ENCODE assay signal across 10 cellular contexts in the genomic region with DNA sequence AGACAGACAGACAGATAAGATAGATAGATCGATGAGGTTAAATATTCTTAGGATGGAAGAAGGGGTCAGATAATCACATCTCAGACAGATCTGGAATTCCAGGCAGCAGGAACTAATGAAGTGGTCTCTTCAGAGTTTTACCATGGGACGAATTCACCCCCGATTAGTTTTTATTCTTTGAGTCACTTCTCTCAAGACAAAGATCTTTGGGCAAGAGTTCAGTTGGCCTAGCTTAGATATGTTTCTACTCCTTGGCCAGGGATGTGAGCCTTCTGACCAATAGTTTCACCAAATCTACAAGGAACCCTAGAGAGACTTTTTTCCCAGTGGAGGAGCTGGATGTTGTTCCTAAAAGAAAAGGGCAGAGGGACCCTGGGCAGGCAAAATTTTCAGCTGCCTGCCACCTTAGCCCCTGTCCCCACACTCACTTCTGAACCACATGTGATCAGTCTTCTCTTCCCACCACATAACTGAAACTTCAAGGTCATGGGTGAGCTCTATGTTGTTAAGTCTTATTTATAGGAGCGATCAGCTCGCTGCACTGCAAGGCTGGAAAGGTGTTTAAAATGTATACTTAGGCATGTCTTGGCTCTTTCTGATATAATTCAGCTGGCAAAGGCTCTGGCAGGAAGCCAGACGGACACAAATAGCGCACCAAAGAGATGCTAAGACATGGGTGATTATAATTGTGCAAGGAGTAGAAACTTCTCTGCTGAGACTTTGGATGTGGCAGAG.
DNase-seq lines count a peak whose midpoint lies in the region; ATAC-seq, FAIRE-seq and TF ChIP-seq lines count a peak whose summit lies in the region.
"Had no signal": no experiment of that assay in that cellular context is flagged by ENCODE, and none has a peak within 500 bp of the region (broad histone marks: within the 10 kb centered on the region; RNA-seq: fewer than 3 reads in every experiment).

No MANE protein-coding gene starts in this region.

- H3K9me3 ChIP-seq in psoas muscle = no peaks in the 10 kb centered on the region

- no peaks in the 10 kb centered on the region for H3K9me3 Mint-ChIP-seq in activated B cell treated with CpG ODN at 0.5 μM for 24 hours
- H3K9me3 Mint-ChIP-seq: activated T-cell treated with anti-CD3 and anti-CD28 coated beads, Interleukin-2, amount 50 U/mL, for 72 hours had no signal

- WGBS in psoas muscle, 3 donors = 45 to 59% (median 45%) methylated on average over 7 of the region's 7 CpGs

- no peak overlapping the region for H3K4me3 ChIP-seq in psoas muscle

- peak overlapping the region; percentile 13 for H3K27ac ChIP-seq in psoas muscle

- ATAC-seq in GM18498 (IDR thresholded peaks at IDR 0.05; ENCODE audit: unreplicated experiment) = peak; percentile 47
- peak; percentile 41 for ATAC-seq in GM21786 (IDR thresholded peaks at IDR 0.05; ENCODE audit: unreplicated experiment)
- no peak for ATAC-seq in activated B cell treated with CpG ODN at 0.5 μM for 24 hours (ENCODE audit: low read depth)
- no peak for ATAC-seq in psoas muscle
- ATAC-seq in GM18867 (IDR thresholded peaks at IDR 0.05; ENCODE audit: unreplicated experiment) = no peak

- no peaks in the 10 kb centered on the region for H3K36me3 ChIP-seq in psoas muscle (ENCODE audit: insufficient read depth in 1 of 2, low read depth in 1 of 2)

- H3K4me1 ChIP-seq in psoas muscle = peaks cover 38% of the 10 kb centered on the region

- in situ Hi-C loops in GM13977 (cut with MboI; ENCODE audit: low pct_unique_long_range_greater_than_20kb, low sequenced_read_pairs, unreplicated experiment) = loop anchor here (5.0 kb wide), 1 partner anchor 144 kb away; no protein-coding TSS in a partner anchor

- no peaks in the 10 kb centered on the region for H3K27me3 Mint-ChIP-seq in activated B cell treated with CpG ODN at 0.5 μM for 24 hours

- CTCF ChIA-PET in activated B cell treated with CpG ODN at 0.5 μM for 24 hours (lab: Charles Lee) = interaction anchor here (0.8 to 3.0 kb wide), 6 partner anchors 8 to 238 kb away, joined by 3 to 29 read pairs (median 3); no protein-coding TSS in a partner anchor

- no peak for FAIRE-seq in D721Med (lab: Jason Lieb, UNC)

- H3K4me3 Mint-ChIP-seq in activated B cell treated with CpG ODN at 0.5 μM for 24 hours = peak overlapping the region; percentile 50
- H3K4me3 Mint-ChIP-seq: activated T-cell treated with anti-CD3 and anti-CD28 coated beads, Interleukin-2, amount 50 U/mL, for 72 hours had no signal

- DNase-seq in activated B cell treated with CpG ODN at 0.5 μM for 24 hours = no peak
- no peak for DNase-seq in psoas muscle
- no peak for DNase-seq in NCI-H226
- DNase-seq in D721Med (ENCODE audit: insufficient read length, low spot score) = no peak
- no peak for DNase-seq in GM13977 (ENCODE audit: low spot score)
- DNase-seq: activated T-cell treated with anti-CD3 and anti-CD28 coated beads, Interleukin-2, amount 50 U/mL, for 72 hours; GF-D8 had no signal

- intact Hi-C loops in activated B cell treated with CpG ODN at 0.5 μM for 24 hours (cut with micrococcal nuclease) (no loop called here), psoas muscle (cut with DNase I) (no loop called here)

- no peaks in the 10 kb centered on the region for H3K27me3 ChIP-seq in psoas muscle (ENCODE audit: insufficient read depth in 3 of 3, low read length in 2 of 3)

- POLR2A ChIA-PET in activated B cell treated with CpG ODN at 0.5 μM for 24 hours (lab: Charles Lee) = interaction anchor here (0.6 to 22.7 kb wide), 4 partner anchors 58 to 236 kb away, joined by 3 to 704 read pairs (median 64); no protein-coding TSS in a partner anchor

- H3K36me3 Mint-ChIP-seq in activated B cell treated with CpG ODN at 0.5 μM for 24 hours (ENCODE audit: low read depth) = no peaks in the 10 kb centered on the region

- peaks cover 41% of the 10 kb centered on the region for H3K4me1 Mint-ChIP-seq in activated B cell treated with CpG ODN at 0.5 μM for 24 hours

- TF ChIP-seq CTCF in activated B cell treated with CpG ODN at 0.5 μM for 24 hours (IDR thresholded peaks at IDR 0.05) (no peak), psoas muscle (IDR thresholded peaks at IDR 0.05) (no peak), D721Med (IDR thresholded peaks at IDR 0.05; ENCODE audit: insufficient read depth, missing control alignments) (no peak), GM13977 (IDR thresholded peaks at IDR 0.05; ENCODE audit: extremely low read depth, insufficient read depth, missing control alignments) (no peak)

- no peak overlapping the region for H3K27ac Mint-ChIP-seq in activated B cell treated with CpG ODN at 0.5 μM for 24 hours
- H3K27ac Mint-ChIP-seq: activated T-cell treated with anti-CD3 and anti-CD28 coated beads, Interleukin-2, amount 50 U/mL, for 72 hours had no signal

Comparison
In these comparisons a context has a peak if more than half of its experiments do, and no peak if none do; other contexts are left out.
1. ATAC-seq: peak in GM18498 (single experiment) and GM21786 (single experiment); none in activated B cell treated with CpG ODN at 0.5 μM for 24 hours (single experiment), psoas muscle (0 of 4) and GM18867 (single experiment).